ENCODE assay signal across 30 cellular contexts in genomic region chr15:36335211-36335610, GRCh38.
"Had no signal": no experiment of that assay in that cellular context is flagged by ENCODE, and none has a peak within 500 bp of the region (broad histone marks: within the 10 kb centered on the region; RNA-seq: fewer than 3 reads in every experiment).

No MANE protein-coding gene starts in this region.

- H3K9me3 ChIP-seq: body of pancreas, esophagus squamous epithelium, gastroesophageal sphincter had no signal

- H3K4me1 Mint-ChIP-seq: activated CD4-positive, alpha-beta T cell treated with anti-CD3 and anti-CD28 coated beads for 36 hours; activated CD4-positive, alpha-beta T cell treated with anti-CD3 and anti-CD28 coated beads, Interleukin-2, amount 10 ng/mL, durations not matched to agents 24 days and 14 days; activated T-helper 17 cell treated with anti-CD3 and anti-CD28 coated beads, Interleukin-2, amount 50 U/mL, for 72 hours; T-helper 17 cell had no signal

- H3K36me3 ChIP-seq: esophagus squamous epithelium, gastroesophageal sphincter had no signal

- H3K27ac Mint-ChIP-seq: activated CD4-positive, alpha-beta memory T cell treated with anti-CD3 and anti-CD28 coated beads for 36 hours; activated CD4-positive, alpha-beta T cell treated with anti-CD3 and anti-CD28 coated beads for 36 hours; activated CD4-positive, alpha-beta T cell treated with anti-CD3 and anti-CD28 coated beads, Interleukin-2, amount 10 ng/mL, durations not matched to agents 24 days and 14 days; activated CD8-positive, alpha-beta T cell treated with anti-CD3 and anti-CD28 coated beads, Interleukin-2, amount 10 ng/mL, durations not matched to agents 7 days and 5 days; activated naive CD8-positive, alpha-beta T cell; activated T-helper 17 cell treated with anti-CD3 and anti-CD28 coated beads, Interleukin-2, amount 50 U/mL, for 72 hours; T-helper 17 cell; T-helper 2 cell treated with Interferon-gamma antibody and Interleukin-4, amounts not matched to agents 5 μg/mL and 100 μg/mL, for 36 hours had no signal

- H3K27ac ChIP-seq: body of pancreas, epithelial cell of prostate, esophagus squamous epithelium, gastroesophageal sphincter had no signal

- DNase-seq: activated CD4-positive, alpha-beta memory T cell treated with anti-CD3 and anti-CD28 coated beads for 36 hours; activated CD4-positive, alpha-beta T cell treated with anti-CD3 and anti-CD28 coated beads for 36 hours; activated CD4-positive, alpha-beta T cell treated with anti-CD3 and anti-CD28 coated beads, Interleukin-2, amount 10 ng/mL, durations not matched to agents 24 days and 14 days; activated CD4-positive, CD25-positive, alpha-beta regulatory T cell; activated CD4-positive, CD25-positive, alpha-beta regulatory T cell treated with anti-CD3 and anti-CD28 coated beads, Interleukin-2, amount 50 U/mL, for 72 hours; activated CD8-positive, alpha-beta T cell treated with anti-CD3 and anti-CD28 coated beads, Interleukin-2, amount 10 ng/mL, durations not matched to agents 7 days and 5 days; activated effector memory CD4-positive, alpha-beta T cell treated with Interleukin-2 at 50 U/mL for 16 hours; activated gamma-delta T cell treated with Interleukin-2 at 50 U/mL for 16 hours; activated naive CD4-positive, alpha-beta T cell treated with anti-CD3 and anti-CD28 coated beads, Interleukin-2, amount 50 U/mL, for 16 hours; activated naive CD4-positive, alpha-beta T cell treated with Interleukin-2 at 50 U/mL for 16 hours; activated T-cell treated with anti-CD3 and anti-CD28 coated beads, Interleukin-2, amount 50 U/mL, for 4 hours; amniotic stem cell; anterior cingulate cortex; body of pancreas; caudate nucleus; cortex of kidney; effector CD8-positive, alpha-beta T cell; esophagus squamous epithelium; foreskin melanocyte; T-helper 1 cell; T-helper 17 cell; T1000 had no signal

- H3K9me3 Mint-ChIP-seq: activated CD4-positive, alpha-beta memory T cell treated with anti-CD3 and anti-CD28 coated beads for 36 hours; activated CD4-positive, alpha-beta T cell treated with anti-CD3 and anti-CD28 coated beads, Interleukin-2, amount 10 ng/mL, durations not matched to agents 24 days and 14 days; T-helper 2 cell treated with Interferon-gamma antibody and Interleukin-4, amounts not matched to agents 5 μg/mL and 100 μg/mL, for 36 hours had no signal

- H3K36me3 Mint-ChIP-seq: activated CD4-positive, alpha-beta memory T cell treated with anti-CD3 and anti-CD28 coated beads for 36 hours; activated naive CD8-positive, alpha-beta T cell had no signal

- H3K27me3 ChIP-seq: body of pancreas, esophagus squamous epithelium, gastroesophageal sphincter had no signal

- ATAC-seq: activated CD4-positive, alpha-beta T cell treated with anti-CD3 and anti-CD28 coated beads for 36 hours; activated CD8-positive, alpha-beta T cell treated with anti-CD3 and anti-CD28 coated beads, Interleukin-2, amount 10 ng/mL, durations not matched to agents 7 days and 5 days; activated T-cell treated with anti-CD3 and anti-CD28 coated beads, Interleukin-2, amount 50 U/mL, for 4 hours; activated T-helper 17 cell treated with anti-CD3 and anti-CD28 coated beads, Interleukin-2, amount 50 U/mL, for 72 hours; body of pancreas; gastroesophageal sphincter; T-helper 17 cell had no signal

- H3K4me3 ChIP-seq: body of pancreas, esophagus squamous epithelium, gastroesophageal sphincter had no signal

- H3K4me1 ChIP-seq: body of pancreas, esophagus squamous epithelium, gastroesophageal sphincter had no signal

- H3K27me3 Mint-ChIP-seq: activated CD4-positive, alpha-beta memory T cell treated with anti-CD3 and anti-CD28 coated beads for 36 hours; activated CD4-positive, alpha-beta T cell treated with anti-CD3 and anti-CD28 coated beads for 36 hours; activated CD4-positive, alpha-beta T cell treated with anti-CD3 and anti-CD28 coated beads, Interleukin-2, amount 10 ng/mL, durations not matched to agents 24 days and 14 days; activated naive CD8-positive, alpha-beta T cell; activated T-helper 17 cell treated with anti-CD3 and anti-CD28 coated beads, Interleukin-2, amount 50 U/mL, for 72 hours; T-helper 17 cell had no signal

- H3K4me3 Mint-ChIP-seq: activated CD4-positive, alpha-beta memory T cell treated with anti-CD3 and anti-CD28 coated beads for 36 hours; activated CD4-positive, alpha-beta T cell treated with anti-CD3 and anti-CD28 coated beads for 36 hours; activated CD4-positive, alpha-beta T cell treated with anti-CD3 and anti-CD28 coated beads, Interleukin-2, amount 10 ng/mL, durations not matched to agents 24 days and 14 days; activated CD8-positive, alpha-beta T cell treated with anti-CD3 and anti-CD28 coated beads, Interleukin-2, amount 10 ng/mL, durations not matched to agents 7 days and 5 days; activated naive CD8-positive, alpha-beta T cell; activated T-cell treated with anti-CD3 and anti-CD28 coated beads, Interleukin-2, amount 50 U/mL, for 4 hours; activated T-helper 17 cell treated with anti-CD3 and anti-CD28 coated beads, Interleukin-2, amount 50 U/mL, for 72 hours; T-helper 17 cell; T-helper 2 cell treated with Interferon-gamma antibody and Interleukin-4, amounts not matched to agents 5 μg/mL and 100 μg/mL, for 36 hours had no signal

- FAIRE-seq: colon, endometrium, endothelial cell of umbilical vein had no signal
